23 cellular contexts compared by ENCODE assay signal in the genomic region with DNA sequence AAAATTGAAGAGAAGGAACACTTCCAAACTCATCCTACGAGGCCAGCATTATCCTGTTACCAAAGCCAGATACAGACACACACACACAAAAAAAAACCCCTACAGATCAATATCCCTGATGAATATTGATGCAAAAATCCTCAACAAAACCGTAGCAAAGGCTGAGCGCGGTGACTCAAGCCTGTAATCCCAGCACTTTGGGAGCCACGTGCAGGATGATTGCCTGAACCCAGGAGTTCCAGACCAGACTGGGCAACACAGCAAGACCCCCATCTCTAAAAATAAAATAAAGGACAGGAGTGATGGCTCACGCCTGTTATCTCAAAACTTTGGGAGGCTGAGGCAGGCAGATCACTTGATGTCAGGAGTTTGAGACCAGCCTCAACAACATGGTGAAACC. TPM values are rescaled to one million over a fixed set of nuclear protein-coding genes. Genes with fewer than 3 reads are reported as not detected.
"Had no signal": no experiment of that assay in that cellular context is flagged by ENCODE, and none has a peak within 500 bp of the region (broad histone marks: within the 10 kb centered on the region; RNA-seq: fewer than 3 reads in every experiment).

No MANE protein-coding gene starts in this region.

- DNase-seq: activated CD4-positive, alpha-beta T cell treated with anti-CD3 and anti-CD28 coated beads for 4 hours; activated CD4-positive, alpha-beta T cell treated with anti-CD3 and anti-CD28 coated beads, Interleukin-2, amount 50 U/mL, for 48 hours; activated CD8-positive, alpha-beta memory T cell treated with anti-CD3 and anti-CD28 coated beads for 24 hours; activated effector memory CD4-positive, alpha-beta T cell treated with Interleukin-2 at 50 U/mL for 16 hours; activated naive CD4-positive, alpha-beta T cell treated with Interleukin-2 at 50 U/mL for 16 hours; aorta; body of pancreas; dorsolateral prefrontal cortex; effector memory CD4-positive, alpha-beta T cell; erythroblast; foreskin keratinocyte; heart right ventricle; midbrain; naive thymus-derived CD4-positive, alpha-beta T cell; occipital lobe; stimulated activated CD4-positive, alpha-beta T cell treated with anti-CD3 and anti-CD28 coated beads, Interleukin-4, amount 100 ng/mL, for 24 hours; stimulated activated naive CD8-positive, alpha-beta T cell treated with anti-CD3 and anti-CD28 coated beads, Interleukin-15, amount 100 ng/mL, for 72 hours; substantia nigra; thyroid gland; upper lobe of left lung had no signal

- ATAC-seq: body of pancreas; foreskin keratinocyte; heart right ventricle; naive thymus-derived CD4-positive, alpha-beta T cell; sciatic nerve; stimulated activated effector memory CD8-positive, alpha-beta T cell treated with anti-CD3 and anti-CD28 coated beads, Interleukin-12 subunit alpha, Interleukin-12 subunit beta, amount 100 ng/mL, for 72 hours; stimulated activated naive CD8-positive, alpha-beta T cell treated with anti-CD3 and anti-CD28 coated beads, Interleukin-15, amount 100 ng/mL, for 72 hours had no signal

RNA-seq across cellular contexts. Expression of a gene that starts 50.3 kb away (rescaled TPM):
- total RNA-seq: foreskin keratinocyte, vagina had no signal
